10 cellular contexts compared by ENCODE assay signal in the genomic region with DNA sequence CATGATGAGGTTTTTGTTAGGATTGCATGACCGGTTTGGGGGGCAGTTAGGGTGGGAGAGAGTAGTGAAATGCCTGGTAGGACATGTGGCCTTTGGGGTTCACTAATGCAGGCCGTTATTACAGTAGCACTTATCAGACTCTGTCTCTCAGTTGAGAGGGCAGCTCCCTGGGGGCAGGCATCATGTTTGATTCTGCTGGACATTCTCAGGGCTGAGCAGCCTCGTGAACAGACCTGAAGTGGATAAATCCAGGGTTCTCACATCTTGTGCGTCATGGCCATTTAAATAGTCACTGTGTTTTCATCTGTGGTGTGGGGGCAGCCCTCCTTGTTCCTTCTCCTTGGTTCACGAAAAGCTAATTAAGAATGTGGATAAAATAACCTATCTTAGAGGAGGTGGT. TPM values are rescaled to one million over a fixed set of nuclear protein-coding genes. Genes with fewer than 3 reads are reported as not detected.
"Had no signal": no experiment of that assay in that cellular context is flagged by ENCODE, and none has a peak within 500 bp of the region (broad histone marks: within the 10 kb centered on the region; RNA-seq: fewer than 3 reads in every experiment).

No MANE protein-coding gene starts in this region.

- H3K27ac Mint-ChIP-seq: IgD-negative memory B cell had no signal

- H3K4me2 ChIP-seq: KMS-11 had no signal

- H3K9me3 Mint-ChIP-seq: IgD-negative memory B cell had no signal

- H3K4me3 Mint-ChIP-seq: IgD-negative memory B cell had no signal

- H3K4me3 ChIP-seq: K562 had no signal

- H3K27ac ChIP-seq: HL-60, KMS-11 had no signal

- H3K4me1 Mint-ChIP-seq: IgD-negative memory B cell had no signal

- DNase-seq: IMR-90, KBM-7, KG1 had no signal

- ATAC-seq: HepG2, K562 had no signal

RNA-seq across cellular contexts. Expression of gene KCNN2, which starts 18.9 kb away (rescaled TPM):
- total RNA-seq: HepG2, HT-29, HT1080 had no signal
- polyA plus RNA-seq: HepG2, IgD-negative memory B cell, K562 had no signal
